In genomic region chr10:44648691-44649090, GRCh38 we compare ENCODE assay signal across 1 cellular context.
TF ChIP-seq lines count a peak whose summit lies in the region.

No MANE protein-coding gene starts in this region.

TF ChIP-seq in H1, 55 proteins besides CTCF, POLR2A, EP300 and RAD21 (continued from another document):
- TF ChIP-seq BRCA1 (IDR thresholded peaks at IDR 0.05; ENCODE audit: low read depth, low read length) (no peak), KDM5A (IDR thresholded peaks at IDR 0.05; ENCODE audit: low read length) (no peak), SRF (IDR thresholded peaks at IDR 0.05; ENCODE audit: low read depth, low read length) (no peak), RBBP5 (IDR thresholded peaks at IDR 0.05; ENCODE audit: borderline replicate concordance, low read depth, low read length) (no peak)
